Comparison of ENCODE assay signal across 8 cellular contexts in the genomic region with DNA sequence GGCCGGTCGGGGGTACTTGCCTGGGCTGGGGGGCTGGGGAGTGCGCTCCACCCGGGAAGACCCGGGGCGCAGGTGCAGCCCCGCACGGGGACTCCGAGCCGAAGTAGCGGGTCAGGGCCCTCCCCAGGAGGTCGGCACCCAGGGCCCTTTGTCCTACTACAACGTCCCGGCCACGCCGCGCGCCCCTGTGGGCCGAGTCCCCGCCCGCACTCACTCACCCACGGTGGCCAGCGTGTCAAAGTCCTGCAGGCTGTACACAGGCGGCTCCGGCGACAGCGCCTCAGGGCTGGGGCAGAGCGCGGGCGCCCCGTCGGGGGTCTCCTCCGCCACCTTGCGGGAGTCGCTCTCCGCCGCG. TPM values are rescaled to one million over a fixed set of nuclear protein-coding genes. Genes with fewer than 3 reads are reported as not detected.
A peak's percentile ranks its signal among the peaks of the same experiment; 100 is the strongest.
DNase-seq lines count a peak whose midpoint lies in the region; ATAC-seq, FAIRE-seq and TF ChIP-seq lines count a peak whose summit lies in the region.

No MANE protein-coding gene starts in this region.

- no peak overlapping the region for H2AK5ac ChIP-seq in mesendoderm (ENCODE audit: low read length)

- peak overlapping the region; percentile 63 to 93 for H3K9ac ChIP-seq in K562 (ENCODE audit: insufficient read depth in 1 of 2, low read depth in 2 of 2, low read length in 2 of 2)
- H3K9ac ChIP-seq in mesendoderm (ENCODE audit: low read length), result peak overlapping the region; percentile 71

- H3K4me3 ChIP-seq in CD4-positive, CD25-positive, alpha-beta regulatory T cell (ENCODE audit: low read depth, low read length), result peak overlapping the region; percentile 82
- H3K4me3 ChIP-seq in K562, result peak overlapping the region; percentile 74
- H3K4me3 ChIP-seq in mesendoderm (ENCODE audit: low read length), result peak overlapping the region; percentile 46
- H3K4me3 ChIP-seq in upper lobe of left lung, result peak overlapping the region; percentile 64 to 84 (median 72)

- H3K4ac ChIP-seq in mesendoderm (ENCODE audit: low read depth, low read length), result peak overlapping the region; percentile 91

- no peak overlapping the region for H4K5ac ChIP-seq in mesendoderm (ENCODE audit: low read length)

- no peak overlapping the region for H3K23ac ChIP-seq in mesendoderm (ENCODE audit: low read length)

- no TSS peak for BruUV-seq in K562 (replicated peaks; lab: Mats Ljungman, UMichigan)

- no peaks in the 10 kb centered on the region for H3K9me3 Mint-ChIP-seq in CD4-positive, CD25-positive, alpha-beta regulatory T cell

- H3K4me3 Mint-ChIP-seq in CD4-positive, CD25-positive, alpha-beta regulatory T cell, result peak overlapping the region in 3 of 4 donors; percentile 96 to 97 (median 96)

- no peaks in the 10 kb centered on the region for H3K27me3 ChIP-seq in CD4-positive, CD25-positive, alpha-beta regulatory T cell (ENCODE audit: control insufficient read depth, insufficient read depth, low read length)
- no peaks in the 10 kb centered on the region for H3K27me3 ChIP-seq in K562 (ENCODE audit: control insufficient read depth in 2 of 2, insufficient read depth in 2 of 2, low read length in 2 of 2)
- H3K27me3 ChIP-seq in mesendoderm (ENCODE audit: insufficient read depth, low read length, poor library complexity), result no peaks in the 10 kb centered on the region
- H3K27me3 ChIP-seq in upper lobe of left lung, result peaks cover 0 to 4% (median 0%) of the 10 kb centered on the region in 4 donors

- H3K27ac Mint-ChIP-seq in CD4-positive, CD25-positive, alpha-beta regulatory T cell, result no peak overlapping the region

- no peaks in the 10 kb centered on the region for H3K27me3 Mint-ChIP-seq in CD4-positive, CD25-positive, alpha-beta regulatory T cell

- TF ChIP-seq EP300 in K562 (IDR thresholded peaks at IDR 0.05; ENCODE audit: low read length) (no peak), upper lobe of left lung (IDR thresholded peaks at IDR 0.05) (no peak)

- ATAC-seq in CD4-positive, CD25-positive, alpha-beta regulatory T cell (ENCODE audit: low read depth in 2 of 2), result no peak
- ATAC-seq in GM19467 (IDR thresholded peaks at IDR 0.05; ENCODE audit: unreplicated experiment) (peak; percentile 26), HG03521 (IDR thresholded peaks at IDR 0.05; ENCODE audit: unreplicated experiment) (peak; percentile 24), K562 (peak; percentile 49), upper lobe of left lung (ENCODE audit: low FRiP score in 2 of 2) (peak; percentile 41 to 55)

- H3K79me2 ChIP-seq in K562 (ENCODE audit: control insufficient read depth, insufficient read depth, low read length), result peaks cover 44% of the 10 kb centered on the region
- H3K79me2 ChIP-seq in mesendoderm (ENCODE audit: control insufficient read depth, insufficient read depth, low read length), result peaks cover 25% of the 10 kb centered on the region

- H3K9me3 ChIP-seq in CD4-positive, CD25-positive, alpha-beta regulatory T cell (ENCODE audit: control insufficient read depth in 2 of 2, low read length in 2 of 2), result no peaks in the 10 kb centered on the region
- no peaks in the 10 kb centered on the region for H3K9me3 ChIP-seq in K562 (replicated peaks; ENCODE audit: control insufficient read depth, insufficient read depth, low read depth, low read length)
- H3K9me3 ChIP-seq in upper lobe of left lung, result no peaks in the 10 kb centered on the region

- H3K9me1 ChIP-seq in K562 (ENCODE audit: control insufficient read depth, insufficient read depth, low read length), result no peaks in the 10 kb centered on the region

- H3K27ac ChIP-seq in CD4-positive, CD25-positive, alpha-beta regulatory T cell (ENCODE audit: insufficient read depth, low read length, poor library complexity, severe bottlenecking), result no peak overlapping the region
- H3K27ac ChIP-seq in K562 (ENCODE audit: extremely low read depth, low read depth, low read length), result peak overlapping the region; percentile 78
- no peak overlapping the region for H3K27ac ChIP-seq in mesendoderm (ENCODE audit: low read depth, low read length)
- peak overlapping the region; percentile 77 to 90 (median 86) for H3K27ac ChIP-seq in upper lobe of left lung

- POLR2A ChIA-PET in K562 (lab: Yijun Ruan, JAX), result interaction anchor here (1.4 kb wide), 1 partner anchor 12 kb away, joined by 5 read pairs; no protein-coding TSS in a partner anchor

- in situ Hi-C loops in K562 (cut with MboI), result no loop called here

- CTCF ChIA-PET in K562 (lab: Yijun Ruan, JAX; ENCODE audit: low intra/inter-chr PET ratio), result no interaction called here

- H4K8ac ChIP-seq in mesendoderm (ENCODE audit: low read depth, low read length), result no peak overlapping the region

- peak overlapping the region; percentile 85 for H3K18ac ChIP-seq in mesendoderm (ENCODE audit: low read length)

- peaks cover 0 to 51% (median 0%) of the 10 kb centered on the region in 4 donors for H3K4me1 Mint-ChIP-seq in CD4-positive, CD25-positive, alpha-beta regulatory T cell

- H2BK5ac ChIP-seq in mesendoderm (ENCODE audit: low read length), result no peak overlapping the region

- no peaks in the 10 kb centered on the region for H3K36me3 Mint-ChIP-seq in CD4-positive, CD25-positive, alpha-beta regulatory T cell

- intact Hi-C loops in K562 (cut with micrococcal nuclease), result loop anchor here (5.0 to 10.0 kb wide), 2 partner anchors 58 to 99 kb away; no protein-coding TSS in a partner anchor

- TF ChIP-seq POLR2A in K562 (conservative IDR thresholded peaks at IDR 0.05), result no peak
- TF ChIP-seq POLR2A in upper lobe of left lung (IDR thresholded peaks at IDR 0.05), result no peak

- H4K20me1 ChIP-seq in K562 (replicated peaks; ENCODE audit: control insufficient read depth, insufficient read depth, low read length), result no peaks in the 10 kb centered on the region; the same call in 1 of the 2 replicates

- peak overlapping the region; percentile 40; the same call in 1 of the 2 replicates for H2AFZ ChIP-seq in K562 (ENCODE audit: low read depth, low read length)

- no peak for TF ChIP-seq RAD21 in K562 (CRISPR knock-in tag; conservative IDR thresholded peaks at IDR 0.05 in 1 of 2, IDR thresholded peaks at IDR 0.05 in 1 of 2)

- H2BK120ac ChIP-seq in mesendoderm (ENCODE audit: low read depth, low read length), result no peak overlapping the region

- H2BK15ac ChIP-seq in mesendoderm (replicated peaks; ENCODE audit: low read depth), result no peak overlapping the region

- TF ChIP-seq CTCF in K562 (IDR thresholded peaks at IDR 0.05 in 2 of 3, conservative IDR thresholded peaks at IDR 0.05 in 1 of 3; ENCODE audit: insufficient read depth in 2 of 3, low read depth in 1 of 3, low read length in 3 of 3) (no peak), upper lobe of left lung (IDR thresholded peaks at IDR 0.05) (no peak)

- no peaks in the 10 kb centered on the region for H3K36me3 ChIP-seq in CD4-positive, CD25-positive, alpha-beta regulatory T cell (ENCODE audit: control insufficient read depth, insufficient read depth, low read length)
- H3K36me3 ChIP-seq in K562 (ENCODE audit: control insufficient read depth, insufficient read depth, low read length) (peaks cover 10% of the 10 kb centered on the region; the same call in 1 of the 3 replicates), mesendoderm (ENCODE audit: control insufficient read depth, insufficient read depth, low read length) (no peaks in the 10 kb centered on the region), upper lobe of left lung (no peaks in the 10 kb centered on the region)

- H3K4me2 ChIP-seq in K562 (ENCODE audit: insufficient read depth, low read length) (peak overlapping the region; percentile 82), mesendoderm (ENCODE audit: low read length) (peak overlapping the region; percentile 61)

- peak overlapping the region; percentile 85 for H3K56ac ChIP-seq in mesendoderm (ENCODE audit: low read length)

- FAIRE-seq in K562 (lab: Jason Lieb, UNC), result no peak

- DNase-seq in CD4-positive, CD25-positive, alpha-beta regulatory T cell, result no peak
- DNase-seq in K562 (ENCODE audit: extremely low read depth in 1 of 4, low spot score in 3 of 4), result peak in 3 of 4 experiments; percentile 21 to 38 (median 31)
- peak; percentile 1 for DNase-seq in mesendoderm
- DNase-seq in upper lobe of left lung, result no peak
- DNase-seq in amniotic stem cell (lab: John Stamatoyannopoulos, UW), result no peak
- no peak for DNase-seq in NCI-H526 treated with DMSO at 0.1 percent for 48 hours (lab: John Stamatoyannopoulos, UW)

- H3K79me1 ChIP-seq in mesendoderm (ENCODE audit: low read length), result no peaks in the 10 kb centered on the region

- H3K4me1 ChIP-seq in CD4-positive, CD25-positive, alpha-beta regulatory T cell (ENCODE audit: control insufficient read depth, insufficient read depth, low read length, poor library complexity, severe bottlenecking), result peaks cover 19% of the 10 kb centered on the region
- H3K4me1 ChIP-seq in K562 (replicated peaks in 1 of 2; ENCODE audit: control insufficient read depth in 2 of 2, insufficient read depth in 2 of 2, low read length in 2 of 2), result peaks cover 3 to 25% of the 10 kb centered on the region in 2 experiments; a peak in 4 of 5 replicates
- H3K4me1 ChIP-seq in mesendoderm (ENCODE audit: control insufficient read depth, low read depth, low read length), result no peaks in the 10 kb centered on the region
- peaks cover 0 to 40% (median 3%) of the 10 kb centered on the region in 4 donors for H3K4me1 ChIP-seq in upper lobe of left lung

- 0% methylated on average over 10 of the region's 38 CpGs for WGBS in K562 (ENCODE audit: insufficient coverage, low coverage, missing lambda C conversion rate)
- no CpG with 5 or more reads among the region's 38 CpGs for WGBS in mesendoderm (ENCODE audit: extremely low coverage, insufficient coverage, low lambda C conversion rate)
- 3% methylated on average over 16 of the region's 38 CpGs; no CpG with 5 or more reads in 1 of the 2 donors for WGBS in upper lobe of left lung, 2 donors

RNA-seq across cellular contexts. Expression of a gene that starts 0.6 kb away (rescaled TPM):
- 103 TPM for total RNA-seq in CD4-positive, CD25-positive, alpha-beta regulatory T cell
- polyA plus RNA-seq in CD4-positive, CD25-positive, alpha-beta regulatory T cell, result 10 to 100 TPM; 47.5 to 60.1 (median 55.9) TPM
- total RNA-seq in K562 (2011; cell fraction: chromatin; rRNA removed; ENCODE audit: low replicate concordance), result 42.6 and 68.8 TPM in 2 replicates
- 19.3 and 28.0 TPM in 2 replicates for total RNA-seq in K562 (2011; cell fraction: nucleolus; rRNA removed)
- total RNA-seq in K562 (2011; cell fraction: nucleoplasm; rRNA removed), result 27.3 and 31.7 TPM in 2 replicates
- total RNA-seq in K562 (2014; rRNA removed) (14.0 and 20.6 TPM in 2 replicates), K562 (2014; rRNA removed; fragmentation: Illumina TruSeq; extraction: Trizol) (27.1 and 27.7 TPM in 2 replicates), K562 (2015; rRNA removed; fragmentation: Illumina TruSeq; extraction: Trizol) (22.0 and 23.7 TPM in 2 replicates), K562 (2021) (28.6 and 29.4 TPM in 2 replicates), upper lobe of left lung (10 to 100 TPM; 10.0 to 43.7 (median 19.6) TPM)
- polyA plus RNA-seq in K562 (2011; rRNA removed) (16.1 and 23.8 TPM in 2 replicates), K562 (2014; fragmentation: Illumina TruSeq; extraction: Trizol) (23.6 and 26.1 TPM in 2 replicates), K562 (2014; fragmentation: Nextera tagmentation; extraction: Ambion mirVana) (1 to 10 TPM; 3.3 to 4.5 TPM), K562 (2014; rRNA removed) (17.0 and 21.9 TPM in 2 replicates)
- 7.5 and 10.7 TPM in 2 replicates for polyA plus RNA-seq in K562 (2011; cell fraction: cytosol; rRNA removed)
- polyA plus RNA-seq in K562 (2011; cell fraction: nucleus; rRNA removed), result 7.4 and 10.8 TPM in 2 replicates
- 12.1 and 16.4 TPM in 2 replicates for polyA plus RNA-seq in K562 (2012)
- 20.5 and 30.4 TPM in 2 replicates for polyA minus RNA-seq in K562 (2011; rRNA and poly(A)+ RNA removed)
- polyA minus RNA-seq in K562 (2011; cell fraction: cytosol; rRNA and poly(A)+ RNA removed), result 11.7 and 14.1 TPM in 2 replicates
- 11.3 and 11.8 TPM in 2 replicates for polyA minus RNA-seq in K562 (2011; cell fraction: nucleus; rRNA and poly(A)+ RNA removed)
- 42.5 TPM for polyA plus RNA-seq in mesendoderm (2013, experiment 1 of 2)
- 40.5 TPM for polyA plus RNA-seq in mesendoderm (2013, experiment 2 of 2)

Comparison
In these comparisons a context has a peak if more than half of its experiments do, and no peak if none do; other contexts are left out.
1. ATAC-seq: peak in GM19467 (single experiment), HG03521 (single experiment), K562 (single experiment) and upper lobe of left lung (2 of 2); none in CD4-positive, CD25-positive, alpha-beta regulatory T cell (0 of 2).
2. DNase-seq: peak in K562 (3 of 4) and mesendoderm (single experiment); none in CD4-positive, CD25-positive, alpha-beta regulatory T cell (0 of 3), upper lobe of left lung (0 of 2), amniotic stem cell (single experiment) and NCI-H526 treated with DMSO at 0.1 percent for 48 hours (single experiment).
3. H3K27ac ChIP-seq: peak in K562 (single experiment) and upper lobe of left lung (4 of 4); none in CD4-positive, CD25-positive, alpha-beta regulatory T cell (single experiment) and mesendoderm (single experiment).
4. Peak in every context shown above with its lines, with median percentiles within 50 percentile points of each other: H3K4me3 ChIP-seq.